ENCODE assay signal across 1 cellular context in the genomic region with DNA sequence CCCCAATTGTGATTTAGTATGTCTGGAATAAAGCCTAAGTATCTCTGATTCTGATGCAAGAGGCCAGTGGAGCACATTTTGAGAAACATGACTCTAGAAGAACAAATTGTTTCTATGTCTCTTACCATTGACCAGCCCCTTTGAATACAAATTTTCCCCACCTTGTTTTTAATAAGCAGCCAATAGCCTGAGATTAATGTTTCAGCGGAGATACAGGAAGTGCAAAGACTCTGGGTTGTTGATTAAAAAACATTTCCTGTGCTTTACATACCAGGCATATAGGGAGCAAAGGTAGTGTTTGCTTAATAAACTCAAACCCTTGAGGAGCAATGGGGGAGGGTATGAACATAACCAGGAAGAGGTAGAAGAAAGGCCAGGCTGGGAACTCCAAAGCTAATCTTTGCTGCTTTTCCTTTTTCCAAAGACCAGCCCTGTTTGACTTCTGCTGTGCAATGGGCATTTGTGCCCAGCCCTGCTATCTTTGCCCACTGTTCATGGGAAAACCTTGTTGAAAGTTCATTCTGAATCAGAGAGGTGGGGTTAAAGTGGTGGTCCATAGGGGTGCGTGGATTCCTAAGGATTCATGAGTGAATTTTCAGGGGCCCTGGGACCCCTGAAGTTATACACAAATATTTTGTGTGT.
TF ChIP-seq lines count a peak whose summit lies in the region.

No MANE protein-coding gene starts in this region.

TF ChIP-seq in liver, 16 proteins besides CTCF, POLR2A, EP300 and RAD21 (continued from another document):
- TF ChIP-seq, protein P1, sequence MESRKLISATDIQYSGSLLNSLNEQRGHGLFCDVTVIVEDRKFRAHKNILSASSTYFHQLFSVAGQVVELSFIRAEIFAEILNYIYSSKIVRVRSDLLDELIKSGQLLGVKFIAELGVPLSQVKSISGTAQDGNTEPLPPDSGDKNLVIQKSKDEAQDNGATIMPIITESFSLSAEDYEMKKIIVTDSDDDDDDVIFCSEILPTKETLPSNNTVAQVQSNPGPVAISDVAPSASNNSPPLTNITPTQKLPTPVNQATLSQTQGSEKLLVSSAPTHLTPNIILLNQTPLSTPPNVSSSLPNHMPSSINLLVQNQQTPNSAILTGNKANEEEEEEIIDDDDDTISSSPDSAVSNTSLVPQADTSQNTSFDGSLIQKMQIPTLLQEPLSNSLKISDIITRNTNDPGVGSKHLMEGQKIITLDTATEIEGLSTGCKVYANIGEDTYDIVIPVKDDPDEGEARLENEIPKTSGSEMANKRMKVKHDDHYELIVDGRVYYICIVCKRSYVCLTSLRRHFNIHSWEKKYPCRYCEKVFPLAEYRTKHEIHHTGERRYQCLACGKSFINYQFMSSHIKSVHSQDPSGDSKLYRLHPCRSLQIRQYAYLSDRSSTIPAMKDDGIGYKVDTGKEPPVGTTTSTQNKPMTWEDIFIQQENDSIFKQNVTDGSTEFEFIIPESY (IDR thresholded peaks at IDR 0.05): no peak
- TF ChIP-seq JUND (IDR thresholded peaks at IDR 0.05): peak; percentile 42 to 69
- TF ChIP-seq GABPA (IDR thresholded peaks at IDR 0.05 in 1 of 2, conservative IDR thresholded peaks at IDR 0.05 in 1 of 2): no peak
- peak; percentile 85 for TF ChIP-seq SP1 (IDR thresholded peaks at IDR 0.05)
